ENCODE assay signal across 18 cellular contexts in the genomic region with DNA sequence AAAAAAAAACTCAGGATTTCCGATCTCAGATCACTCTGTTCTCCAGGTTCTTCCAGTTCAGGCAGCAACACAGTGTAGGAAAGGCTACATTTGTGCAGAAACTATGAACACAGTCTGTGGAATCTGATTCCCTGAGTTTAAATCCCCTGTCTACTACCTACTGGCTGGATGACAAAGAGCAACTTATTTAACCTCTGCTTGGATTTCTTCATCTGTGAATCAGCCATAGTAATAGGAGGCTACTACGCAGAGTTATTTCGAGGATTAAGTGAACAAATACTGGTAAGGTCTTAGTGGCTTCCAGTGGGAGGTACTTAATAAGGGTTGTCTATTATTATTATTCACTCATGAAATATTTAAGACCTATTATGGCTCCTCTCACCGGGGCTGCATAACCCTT. TPM values are rescaled to one million over a fixed set of nuclear protein-coding genes. Genes with fewer than 3 reads are reported as not detected.
DNase-seq lines count a peak whose midpoint lies in the region; ATAC-seq, FAIRE-seq and TF ChIP-seq lines count a peak whose summit lies in the region.
"Had no signal": no experiment of that assay in that cellular context is flagged by ENCODE, and none has a peak within 500 bp of the region (broad histone marks: within the 10 kb centered on the region; RNA-seq: fewer than 3 reads in every experiment).

No MANE protein-coding gene starts in this region.

- peak; percentile 60 for FAIRE-seq in G401.6 (lab: Jason Lieb, UNC)

- H3K9ac ChIP-seq in skeletal muscle satellite cell (ENCODE audit: low read depth, low read length), result no peak overlapping the region
- H3K9ac ChIP-seq: BLaER1 had no signal

- peaks cover 6% of the 10 kb centered on the region for H3K4me1 ChIP-seq in skeletal muscle satellite cell (ENCODE audit: control insufficient read depth, insufficient read depth, low read length)
- H3K4me1 ChIP-seq: lower lobe of right lung had no signal

- ATAC-seq in GM18861 (IDR thresholded peaks at IDR 0.05; ENCODE audit: unreplicated experiment), result no peak
- ATAC-seq in GM19455 (IDR thresholded peaks at IDR 0.05; ENCODE audit: unreplicated experiment), result no peak
- ATAC-seq: lower lobe of right lung; natural killer cell treated with Interleukin-12 subunit alpha and Interleukin-12 subunit beta and Interleukin-15 and Interleukin-18, amount 100 ng/mL, for 72 hours; WTC11 had no signal

- peaks cover 4% of the 10 kb centered on the region for H3K27me3 ChIP-seq in skeletal muscle satellite cell (ENCODE audit: control insufficient read depth, insufficient read depth, low read length)
- H3K27me3 ChIP-seq: BLaER1, suprapubic skin had no signal

- no peak for TF ChIP-seq CTCF in fibroblast of villous mesenchyme (IDR thresholded peaks at IDR 0.05; ENCODE audit: insufficient read depth, low read depth, low read length)

- H3K9me3 ChIP-seq in skeletal muscle satellite cell (replicated peaks; ENCODE audit: low read length), result no peaks in the 10 kb centered on the region
- H3K9me3 ChIP-seq: BLaER1, lower lobe of right lung, suprapubic skin had no signal

- peak; percentile 97 for DNase-seq in amniotic epithelial cell (ENCODE audit: low read depth)
- DNase-seq in fibroblast of villous mesenchyme (ENCODE audit: low read depth), result peak; percentile 54
- DNase-seq in NCI-H446 treated with DMSO at 0.1 percent for 48 hours (lab: John Stamatoyannopoulos, UW), result no peak
- DNase-seq in amniotic stem cell (lab: John Stamatoyannopoulos, UW), result no peak
- DNase-seq: activated gamma-delta T cell treated with Interleukin-2 at 50 U/mL for 16 hours, DMS79, Kasumi-1, lower lobe of right lung, NCI-H1694, NCI-H526 treated with DMSO at 0.1 percent for 48 hours had no signal

- peak overlapping the region; percentile 28 for H3K4me2 ChIP-seq in skeletal muscle satellite cell (ENCODE audit: low read length)
- H3K4me2 ChIP-seq: BLaER1 had no signal

- H3K36me3 ChIP-seq in skeletal muscle satellite cell (ENCODE audit: insufficient read depth, low read length), result no peaks in the 10 kb centered on the region
- H3K36me3 ChIP-seq: BLaER1, lower lobe of right lung, suprapubic skin had no signal

- H3K4me3 ChIP-seq in fibroblast of villous mesenchyme (ENCODE audit: low read depth, low read length) (no peak overlapping the region), skeletal muscle satellite cell (ENCODE audit: low read length) (no peak overlapping the region)
- H3K4me3 ChIP-seq: BLaER1, lower lobe of right lung, suprapubic skin had no signal

RNA-seq across cellular contexts. Expression of a gene that starts 44.3 kb away (rescaled TPM):
- 18.4 and 35.8 TPM in 2 replicates for total RNA-seq in fibroblast of villous mesenchyme
- 15.9 and 28.6 TPM in 2 replicates for total RNA-seq in skeletal muscle satellite cell (2012; rRNA removed)

Comparison
In these comparisons a context has a peak if more than half of its experiments do, and no peak if none do; other contexts are left out.
1. DNase-seq: peak in amniotic epithelial cell (single experiment) and fibroblast of villous mesenchyme (single experiment); none in NCI-H446 treated with DMSO at 0.1 percent for 48 hours (single experiment) and amniotic stem cell (single experiment).